21 cellular contexts compared by ENCODE assay signal in the genomic region with DNA sequence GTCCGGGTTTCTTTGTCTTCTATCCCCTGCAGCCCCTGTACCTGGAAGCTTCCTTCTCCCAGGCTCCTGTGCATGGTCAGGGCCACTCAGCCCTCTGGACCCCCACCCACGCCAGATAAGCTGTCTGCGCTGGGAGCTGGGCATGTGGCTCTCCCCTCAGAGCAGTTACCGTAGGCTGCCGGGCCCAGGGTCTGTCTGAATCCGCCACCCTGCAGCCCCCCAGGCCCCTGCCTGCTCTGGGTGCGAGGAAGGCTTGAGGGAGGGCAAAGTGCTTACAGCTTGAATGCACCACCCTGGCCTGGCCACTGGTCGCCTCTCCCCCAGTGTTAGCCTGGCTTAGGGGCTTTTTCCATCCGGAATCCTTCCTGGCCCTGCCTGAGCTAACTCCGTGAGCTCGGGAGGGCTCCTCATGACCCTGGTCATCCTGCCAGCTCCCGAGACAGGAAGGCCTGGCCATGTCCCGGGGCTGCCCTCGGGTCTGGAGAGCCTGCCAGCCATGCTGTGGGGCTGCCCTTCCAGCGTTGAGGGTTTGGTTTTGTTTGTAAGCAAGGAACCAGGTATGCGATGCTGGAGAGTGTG. TPM values are rescaled to one million over a fixed set of nuclear protein-coding genes. Genes with fewer than 3 reads are reported as not detected.
DNase-seq lines count a peak whose midpoint lies in the region; ATAC-seq and TF ChIP-seq lines count a peak whose summit lies in the region.
"Had no signal": no experiment of that assay in that cellular context is flagged by ENCODE, and none has a peak within 500 bp of the region (broad histone marks: within the 10 kb centered on the region; RNA-seq: fewer than 3 reads in every experiment).

No MANE protein-coding gene starts in this region.

- H3K9me3 ChIP-seq in BLaER1 (peaks cover 3% of the 10 kb centered on the region; the same call in 1 of the 2 replicates), spleen (no peaks in the 10 kb centered on the region)
- no peaks in the 10 kb centered on the region for H3K9me3 ChIP-seq in CD4-positive, alpha-beta memory T cell (ENCODE audit: control insufficient read depth in 1 of 2, low read length in 2 of 2)
- H3K9me3 ChIP-seq: HAP-1 had no signal

- no peak for TF ChIP-seq POLR2A in spleen (IDR thresholded peaks at IDR 0.05)

- H3K4me1 ChIP-seq in BLaER1 (peaks cover 95% of the 10 kb centered on the region), spleen (peaks cover 21 to 86% (median 64%) of the 10 kb centered on the region in 6 donors)
- H3K4me1 ChIP-seq in CD4-positive, alpha-beta memory T cell (ENCODE audit: insufficient read depth, low read length) = peaks cover 33% of the 10 kb centered on the region
- H3K4me1 ChIP-seq: HAP-1 had no signal

- H3K27ac Mint-ChIP-seq in CD4-positive, alpha-beta memory T cell = peak overlapping the region in 4 of 7 donors; percentile 35 to 78 (median 50)

- POLR2A ChIA-PET in CD4-positive, alpha-beta memory T cell (lab: Charles Lee; ENCODE audit: partially characterized antibody) = interaction anchor here (2.2 kb wide), 1 partner anchor 96 kb away, joined by 5 read pairs; no protein-coding TSS in a partner anchor

- intact Hi-C loops in CD4-positive, alpha-beta memory T cell (cut with micrococcal nuclease) = no loop called here
- intact Hi-C loops in spleen (cut with DNase I; ENCODE audit: low total_unique reads) = no loop called here

- no peak for DNase-seq in CD4-positive, alpha-beta memory T cell
- DNase-seq in dermis blood vessel endothelial cell = peak; percentile 48
- DNase-seq in spleen = peak; percentile 73
- DNase-seq in GM10266 (ENCODE audit: extremely low spot score) = no peak
- DNase-seq in stimulated activated CD4-positive, alpha-beta T cell treated with anti-CD3 and anti-CD28 coated beads, Interleukin-15, amount 100 ng/mL, for 24 hours = no peak
- no peak for DNase-seq in amniotic stem cell (lab: John Stamatoyannopoulos, UW)
- DNase-seq: ACHN, COR-L47, DMS53, NCI-H1417, NCI-H1930, NCI-H2171, NCI-H446 treated with DMSO at 0.1 percent for 48 hours, NCI-H774, SIG-M5 had no signal

- ATAC-seq in HG03520 (IDR thresholded peaks at IDR 0.05; ENCODE audit: unreplicated experiment) = no peak
- ATAC-seq: GM12878 had no signal

- H3K36me3 ChIP-seq in BLaER1 (peaks cover 10% of the 10 kb centered on the region), spleen (peaks cover 0 to 39% (median 0%) of the 10 kb centered on the region in 6 donors)
- H3K36me3 ChIP-seq in CD4-positive, alpha-beta memory T cell (ENCODE audit: insufficient read depth, low read length) = peaks cover 11% of the 10 kb centered on the region
- H3K36me3 ChIP-seq: HAP-1 had no signal

- H3K9ac ChIP-seq in BLaER1 = no peak overlapping the region

- H3K4me3 Mint-ChIP-seq in CD4-positive, alpha-beta memory T cell = no peak overlapping the region
- H3K4me3 Mint-ChIP-seq: B cell had no signal

- H3K27me3 ChIP-seq in BLaER1 (no peaks in the 10 kb centered on the region), spleen (replicated peaks in 1 of 7) (no peaks in the 10 kb centered on the region)
- H3K27me3 ChIP-seq in CD4-positive, alpha-beta memory T cell (ENCODE audit: insufficient read depth, low read length) = no peaks in the 10 kb centered on the region

- H3K27me3 Mint-ChIP-seq in CD4-positive, alpha-beta memory T cell = no peaks in the 10 kb centered on the region
- H3K27me3 Mint-ChIP-seq: B cell, IgD-negative memory B cell had no signal

- H3K36me3 Mint-ChIP-seq in CD4-positive, alpha-beta memory T cell = peaks cover 17 to 28% of the 10 kb centered on the region in 2 donors

- H3K27ac ChIP-seq in BLaER1 = peak overlapping the region; percentile 35; the same call in 1 of the 2 replicates
- H3K27ac ChIP-seq in CD4-positive, alpha-beta memory T cell (ENCODE audit: low read depth, low read length) = no peak overlapping the region
- H3K27ac ChIP-seq in spleen = peak overlapping the region in 2 of 8 donors; percentile 61 to 70

- 76 to 85% (median 83%) methylated on average over 14 to 16 of the region's 16 CpGs for WGBS in spleen, 5 donors

- CTCF ChIA-PET in CD4-positive, alpha-beta memory T cell (lab: Charles Lee; ENCODE audit: partially characterized antibody) = interaction anchor here (1.0 to 5.2 kb wide), 2 partner anchors 11 to 255 kb away, joined by 3 to 28 read pairs; no protein-coding TSS in a partner anchor

- no peak for TF ChIP-seq CTCF in spleen (IDR thresholded peaks at IDR 0.05 in 8 of 11, conservative IDR thresholded peaks at IDR 0.05 in 3 of 11)
- no peak for TF ChIP-seq CTCF in GM10266 (IDR thresholded peaks at IDR 0.05; ENCODE audit: control insufficient read depth, insufficient read depth, low read depth, missing control alignments)

- peaks cover 26 to 56% (median 37%) of the 10 kb centered on the region in 4 donors for H3K4me1 Mint-ChIP-seq in CD4-positive, alpha-beta memory T cell

- H3K4me3 ChIP-seq in BLaER1 = no peak overlapping the region
- H3K4me3 ChIP-seq in CD4-positive, alpha-beta memory T cell (ENCODE audit: low read length in 2 of 2) = no peak overlapping the region
- H3K4me3 ChIP-seq in spleen = no peak overlapping the region
- H3K4me3 ChIP-seq: GM12878, HAP-1 had no signal

- H3K9me3 Mint-ChIP-seq in CD4-positive, alpha-beta memory T cell = peaks cover 0 to 4% (median 0%) of the 10 kb centered on the region in 8 donors
- H3K9me3 Mint-ChIP-seq: IgD-negative memory B cell had no signal

- peak overlapping the region; percentile 56; the same call in 1 of the 2 replicates for H3K4me2 ChIP-seq in BLaER1

- peaks cover 62% of the 10 kb centered on the region for H4K20me1 ChIP-seq in BLaER1

RNA-seq across cellular contexts. Expression of gene ODC1, which starts 50.7 kb away (rescaled TPM):
- 10 to 100 TPM; 32.5 to 35.4 TPM for total RNA-seq in CD4-positive, alpha-beta memory T cell
- polyA plus RNA-seq in CD4-positive, alpha-beta memory T cell = 10 to 100 TPM; 54.3 to 63.5 TPM
- total RNA-seq in dermis blood vessel endothelial cell (111 and 129 TPM in 2 replicates), spleen (10 to 100 TPM; 28.9 to 84.3 (median 62.8) TPM)
- 10 to 100 TPM; 38.0 to 78.1 (median 65.3) TPM for polyA plus RNA-seq in spleen

Comparison
In these comparisons a context has a peak if more than half of its experiments do, and no peak if none do; other contexts are left out.
1. DNase-seq: peak in dermis blood vessel endothelial cell (single experiment) and spleen (single experiment); none in CD4-positive, alpha-beta memory T cell (0 of 5), GM10266 (single experiment), stimulated activated CD4-positive, alpha-beta T cell treated with anti-CD3 and anti-CD28 coated beads, Interleukin-15, amount 100 ng/mL, for 24 hours (single experiment) and amniotic stem cell (single experiment).